ENCODE assay signal across 10 cellular contexts in genomic region chr1:113178522-113178921, GRCh38.
DNase-seq lines count a peak whose midpoint lies in the region; ATAC-seq and TF ChIP-seq lines count a peak whose summit lies in the region.
"Had no signal": no experiment of that assay in that cellular context is flagged by ENCODE, and none has a peak within 500 bp of the region (broad histone marks: within the 10 kb centered on the region; RNA-seq: fewer than 3 reads in every experiment).

No MANE protein-coding gene starts in this region.

- no peak overlapping the region for H3K27ac ChIP-seq in RWPE2 (ENCODE audit: poor library complexity, severe bottlenecking)

- peaks cover 3% of the 10 kb centered on the region for H3K9me3 ChIP-seq in RWPE2 (ENCODE audit: severe bottlenecking)

- in situ Hi-C loops in GM13977 (cut with MboI; ENCODE audit: low pct_unique_long_range_greater_than_20kb, low sequenced_read_pairs, unreplicated experiment), result no loop called here

- H3K36me3 ChIP-seq in RWPE2 (ENCODE audit: low read depth), result no peaks in the 10 kb centered on the region

- no peak overlapping the region for H3K4me3 ChIP-seq in RWPE2 (ENCODE audit: severe bottlenecking)

- ATAC-seq in GM19397 (IDR thresholded peaks at IDR 0.05; ENCODE audit: unreplicated experiment) (peak; percentile 11), RWPE2 (ENCODE audit: low read depth) (peak; percentile 44; the same call in 1 of the 3 replicates), GM21390 (IDR thresholded peaks at IDR 0.05; ENCODE audit: unreplicated experiment) (no peak)

- TF ChIP-seq POLR2A in erythroblast (IDR thresholded peaks at IDR 0.05; ENCODE audit: low read length), result no peak

- no peaks in the 10 kb centered on the region for H3K4me1 ChIP-seq in RWPE2 (ENCODE audit: insufficient read depth, poor library complexity, severe bottlenecking)

- H3K27me3 ChIP-seq in RWPE2 (ENCODE audit: insufficient read depth, poor library complexity, severe bottlenecking), result no peaks in the 10 kb centered on the region

- TF ChIP-seq CTCF in RWPE2 (IDR thresholded peaks at IDR 0.05; ENCODE audit: poor library complexity, severe bottlenecking) (peak; percentile 26), GM13977 (IDR thresholded peaks at IDR 0.05; ENCODE audit: extremely low read depth, insufficient read depth, missing control alignments) (no peak)

- DNase-seq in RWPE2 (ENCODE audit: low spot score) (no peak), erythroblast (lab: John Stamatoyannopoulos, UW) (peak; percentile 21 to 27), renal cortical epithelial cell (ENCODE audit: low read depth) (peak; percentile 22), GM13977 (ENCODE audit: low spot score) (no peak), NCI-H2171 treated with DMSO at 0.1 percent for 48 hours (lab: John Stamatoyannopoulos, UW) (no peak)
- no peak for DNase-seq in activated CD4-positive, CD25-positive, alpha-beta regulatory T cell treated with anti-CD3 and anti-CD28 coated beads, Interleukin-2, amount 50 U/mL, for 72 hours
- DNase-seq: activated B cell treated with CpG ODN at 0.5 μM for 24 hours, activated T-cell treated with anti-CD3 and anti-CD28 coated beads for 4 hours had no signal

Comparison
In these comparisons a context has a peak if more than half of its experiments do, and no peak if none do; other contexts are left out.
1. DNase-seq: peak in erythroblast (2 of 2) and renal cortical epithelial cell (single experiment); none in RWPE2 (single experiment), GM13977 (single experiment), activated CD4-positive, CD25-positive, alpha-beta regulatory T cell treated with anti-CD3 and anti-CD28 coated beads, Interleukin-2, amount 50 U/mL, for 72 hours (single experiment) and NCI-H2171 treated with DMSO at 0.1 percent for 48 hours (single experiment).